ENCODE assay signal across 8 cellular contexts in genomic region chr12:49366652-49367380, GRCh38. TPM values are rescaled to one million over a fixed set of nuclear protein-coding genes. Genes with fewer than 3 reads are reported as not detected.
DNase-seq lines count a peak whose midpoint lies in the region; ATAC-seq and TF ChIP-seq lines count a peak whose summit lies in the region.

No MANE protein-coding gene starts in this region.

- peaks cover 17% of the 10 kb centered on the region for H3F3A ChIP-seq in DOHH2 (ENCODE audit: control insufficient read depth, insufficient read depth)

- peaks cover 43% of the 10 kb centered on the region for H3K79me2 ChIP-seq in DOHH2 (ENCODE audit: control insufficient read depth, low read length)

- TF ChIP-seq CTCF in DOHH2 (IDR thresholded peaks at IDR 0.05; ENCODE audit: low read depth, low read length, poor library complexity, severe bottlenecking) (peak; percentile 41), RWPE2 (IDR thresholded peaks at IDR 0.05; ENCODE audit: poor library complexity, severe bottlenecking) (peak; percentile 13), neural crest cell (conservative IDR thresholded peaks at IDR 0.05) (peak; percentile 35)

- H3K9me3 Mint-ChIP-seq in neural crest cell = no peaks in the 10 kb centered on the region
- H3K9me3 Mint-ChIP-seq in stimulated activated naive CD8-positive, alpha-beta T cell treated with anti-CD3 and anti-CD28 coated beads, Interleukin-15, amount 100 ng/mL, for 72 hours = no peaks in the 10 kb centered on the region

- H3K4me1 Mint-ChIP-seq in neural crest cell = peaks cover 30% of the 10 kb centered on the region
- H3K4me1 Mint-ChIP-seq in stimulated activated naive CD8-positive, alpha-beta T cell treated with anti-CD3 and anti-CD28 coated beads, Interleukin-15, amount 100 ng/mL, for 72 hours = peaks cover 44% of the 10 kb centered on the region

- peak overlapping the region; percentile 96 for H3K4me2 ChIP-seq in DOHH2 (ENCODE audit: low read length)

- H3K27ac Mint-ChIP-seq in neural crest cell (ENCODE audit: unreplicated experiment) = peak overlapping the region; percentile 99
- H3K27ac Mint-ChIP-seq in stimulated activated naive CD8-positive, alpha-beta T cell treated with anti-CD3 and anti-CD28 coated beads, Interleukin-15, amount 100 ng/mL, for 72 hours = peak overlapping the region; percentile 98

- H3K4me3 ChIP-seq in DOHH2 (ENCODE audit: low read length) = peak overlapping the region; percentile 95
- peak overlapping the region; percentile 71 for H3K4me3 ChIP-seq in RWPE2 (ENCODE audit: severe bottlenecking)

- peak; percentile 75 for ATAC-seq in RWPE2 (ENCODE audit: low read depth)
- peak; percentile 89 for ATAC-seq in stimulated activated naive CD8-positive, alpha-beta T cell treated with anti-CD3 and anti-CD28 coated beads, Interleukin-15, amount 100 ng/mL, for 72 hours

- H3K27me3 ChIP-seq in DOHH2 (ENCODE audit: control insufficient read depth, low read length) (no peaks in the 10 kb centered on the region), RWPE2 (ENCODE audit: insufficient read depth, poor library complexity, severe bottlenecking) (no peaks in the 10 kb centered on the region)

- peaks cover 34% of the 10 kb centered on the region for H3K4me1 ChIP-seq in DOHH2 (ENCODE audit: control insufficient read depth, low read length)
- H3K4me1 ChIP-seq in RWPE2 (ENCODE audit: insufficient read depth, poor library complexity, severe bottlenecking) = peaks cover 28% of the 10 kb centered on the region

- peak overlapping the region; percentile 92 for H3K4me3 Mint-ChIP-seq in neural crest cell
- H3K4me3 Mint-ChIP-seq in stimulated activated naive CD8-positive, alpha-beta T cell treated with anti-CD3 and anti-CD28 coated beads, Interleukin-15, amount 100 ng/mL, for 72 hours = peak overlapping the region; percentile 78 to 84

- H3K27ac ChIP-seq in DOHH2 (ENCODE audit: low read depth, low read length) = peak overlapping the region; percentile 84
- H3K27ac ChIP-seq in RWPE2 (ENCODE audit: poor library complexity, severe bottlenecking) = peak overlapping the region; percentile 92

- H3K27me3 Mint-ChIP-seq in neural crest cell (ENCODE audit: low read depth) = no peaks in the 10 kb centered on the region
- H3K27me3 Mint-ChIP-seq in stimulated activated naive CD8-positive, alpha-beta T cell treated with anti-CD3 and anti-CD28 coated beads, Interleukin-15, amount 100 ng/mL, for 72 hours = no peaks in the 10 kb centered on the region

- DNase-seq in GOT3 (lab: John Stamatoyannopoulos, UW) (peak; percentile 100), LoVo (ENCODE audit: low spot score) (peak; percentile 94), RWPE2 (ENCODE audit: low spot score) (peak; percentile 96), fibroblast of the conjunctiva (ENCODE audit: low read depth) (peak; percentile 93), neural crest cell (ENCODE audit: low read depth, low spot score) (peak; percentile 93)
- peak; percentile 77 for DNase-seq in activated effector memory CD4-positive, alpha-beta T cell treated with Interleukin-2 at 50 U/mL for 16 hours
- peak; percentile 89 to 91 for DNase-seq in stimulated activated naive CD8-positive, alpha-beta T cell treated with anti-CD3 and anti-CD28 coated beads, Interleukin-15, amount 100 ng/mL, for 72 hours

- H3K9me3 ChIP-seq in DOHH2 (ENCODE audit: control insufficient read depth, insufficient read depth, low read length) = no peaks in the 10 kb centered on the region
- no peaks in the 10 kb centered on the region for H3K9me3 ChIP-seq in RWPE2 (ENCODE audit: severe bottlenecking)

- no peaks in the 10 kb centered on the region for H3K9me2 ChIP-seq in DOHH2 (replicated peaks; ENCODE audit: control insufficient read depth, low read length)

- no peaks in the 10 kb centered on the region for H4K20me1 ChIP-seq in DOHH2 (ENCODE audit: control insufficient read depth, insufficient read depth, low read depth, low read length)

- no peaks in the 10 kb centered on the region for H3K36me3 Mint-ChIP-seq in neural crest cell (ENCODE audit: low read depth)

- H3K36me3 ChIP-seq in DOHH2 (ENCODE audit: control insufficient read depth, low read length) (peaks cover 2% of the 10 kb centered on the region; the same call in 1 of the 2 replicates), RWPE2 (ENCODE audit: low read depth) (peaks cover 14% of the 10 kb centered on the region)

RNA-seq across cellular contexts. Expression of gene SPATS2, which starts 0.4 kb away (rescaled TPM):
- total RNA-seq in neural crest cell = 45.2 and 45.7 TPM in 2 replicates

RNA-seq across cellular contexts. Expression of gene DNAJC22, which starts 20.1 kb away (rescaled TPM):
- total RNA-seq in neural crest cell = 0.32 and 0.35 TPM in 2 replicates

RNA-seq across cellular contexts. Expression of gene C1QL4, which starts 29.8 kb away (rescaled TPM):
- 0.63 and 0.80 TPM in 2 replicates for total RNA-seq in neural crest cell

RNA-seq across cellular contexts. Expression of gene TROAP, which starts 43.8 kb away (rescaled TPM):
- total RNA-seq in neural crest cell = 88.0 and 91.2 TPM in 2 replicates

Comparison
In these comparisons a context has a peak if more than half of its experiments do, and no peak if none do; other contexts are left out.
1. Peak in every context shown above with its lines: DNase-seq, ATAC-seq, H3K4me3 ChIP-seq and H3K27ac ChIP-seq.